Comparison of ENCODE assay signal across 22 cellular contexts in genomic region chr7:83178796-83179195, GRCh38. TPM values are rescaled to one million over a fixed set of nuclear protein-coding genes. Genes with fewer than 3 reads are reported as not detected.
"Had no signal": no experiment of that assay in that cellular context is flagged by ENCODE, and none has a peak within 500 bp of the region (broad histone marks: within the 10 kb centered on the region; RNA-seq: fewer than 3 reads in every experiment).

No MANE protein-coding gene starts in this region.

- H3K36me3 ChIP-seq: adrenal gland had no signal

- H3K27me3 ChIP-seq: adrenal gland had no signal

- H3K4me1 ChIP-seq: adrenal gland had no signal

- H3K4me3 ChIP-seq: adrenal gland, SK-N-MC had no signal

- H3K27ac ChIP-seq: adrenal gland, SK-N-MC, VCaP had no signal

- DNase-seq: activated CD4-positive, alpha-beta memory T cell treated with anti-CD3 and anti-CD28 coated beads for 36 hours; activated CD4-positive, alpha-beta T cell treated with anti-CD3 and anti-CD28 coated beads, Interleukin-2, amount 10 ng/mL, durations not matched to agents 7 days and 5 days; activated CD4-positive, CD25-positive, alpha-beta regulatory T cell; activated gamma-delta T cell treated with Interleukin-2 at 50 U/mL for 16 hours; activated naive CD4-positive, alpha-beta T cell treated with anti-CD3 and anti-CD28 coated beads, Interleukin-2, amount 10 ng/mL, durations not matched to agents 7 days and 5 days; activated naive CD8-positive, alpha-beta T cell treated with anti-CD3 and anti-CD28 coated beads for 36 hours; activated T-cell treated with anti-CD3 and anti-CD28 coated beads for 4 hours; activated T-cell treated with anti-CD3 and anti-CD28 coated beads, Interleukin-2, amount 50 U/mL, for 48 hours; adrenal gland; anterior cingulate cortex; KG1; NCI-H1092; NCI-H1417 treated with DMSO at 0.1 percent for 48 hours; NCI-H1694 treated with DMSO at 0.1 percent for 48 hours; NCI-H510A treated with DMSO at 0.1 percent for 48 hours; NK-92 treated with Interleukin-12 subunit alpha and Interleukin-12 subunit beta, amount 100 ng/mL, for 24 hours; OCI-M1; RPMI8226; T-helper 1 cell had no signal

RNA-seq across cellular contexts. Expression of gene PCLO, which starts 16.1 kb away (rescaled TPM):
- polyA plus RNA-seq: IgD-negative memory B cell had no signal
